8 cellular contexts compared by ENCODE assay signal in the genomic region with DNA sequence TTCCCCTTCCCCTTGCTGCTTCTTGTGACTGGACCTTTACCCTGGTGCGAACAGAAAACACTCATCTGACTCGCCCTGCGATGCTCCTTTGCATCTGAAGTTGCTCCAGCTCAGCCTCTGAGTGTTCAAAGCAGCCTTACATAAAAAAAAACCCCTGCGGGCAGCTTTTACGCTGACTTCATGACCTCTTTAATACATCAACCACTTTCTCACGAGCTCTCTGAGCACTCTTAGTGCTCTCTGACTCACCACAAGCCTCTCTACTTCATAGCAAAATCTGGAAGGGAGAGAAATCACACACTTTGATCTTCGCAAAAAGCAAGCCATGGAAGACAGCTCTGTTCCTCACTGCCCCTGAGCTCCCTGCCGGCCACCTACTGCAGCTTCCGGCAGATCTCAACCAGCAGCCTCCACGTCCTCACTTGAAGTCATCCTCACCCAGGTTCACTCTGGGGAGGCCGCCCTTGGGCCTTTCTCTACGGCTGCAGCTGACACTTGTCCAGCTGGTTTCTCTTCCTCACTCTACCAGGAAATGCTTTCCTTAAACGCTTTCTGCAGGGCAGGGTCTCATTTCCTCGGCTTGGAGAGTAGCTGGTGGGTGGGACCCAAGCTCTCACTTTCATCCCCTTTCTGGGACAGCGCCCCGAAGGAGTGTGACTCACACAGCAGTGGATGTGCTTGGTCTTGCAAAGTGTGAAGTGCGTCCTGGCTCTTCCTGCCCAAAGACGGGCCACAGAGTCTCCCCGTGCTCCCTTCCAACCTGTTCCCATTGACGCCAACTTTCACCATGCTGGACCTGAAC. TPM values are rescaled to one million over a fixed set of nuclear protein-coding genes. Genes with fewer than 3 reads are reported as not detected.
DNase-seq lines count a peak whose midpoint lies in the region; ATAC-seq and TF ChIP-seq lines count a peak whose summit lies in the region.

No MANE protein-coding gene starts in this region.

- H3K36me3 ChIP-seq in BJ (ENCODE audit: control insufficient read depth, insufficient read depth, low read length): no peaks in the 10 kb centered on the region

- peaks cover 14% of the 10 kb centered on the region for H3K27me3 ChIP-seq in BJ (ENCODE audit: control insufficient read depth, insufficient read depth, low read length)

- no peaks in the 10 kb centered on the region for H3K9me3 Mint-ChIP-seq in activated naive CD8-positive, alpha-beta T cell (ENCODE audit: low read depth)

- H3K27ac Mint-ChIP-seq in activated naive CD8-positive, alpha-beta T cell: peak overlapping the region; percentile 83

- H3K4me3 ChIP-seq in BJ (ENCODE audit: low read depth, low read length): no peak overlapping the region

- H3K27me3 Mint-ChIP-seq in activated naive CD8-positive, alpha-beta T cell: no peaks in the 10 kb centered on the region

- ATAC-seq in GM19463 (IDR thresholded peaks at IDR 0.05; ENCODE audit: unreplicated experiment) (peak; percentile 67), left lobe of liver (peak; percentile 4)

- POLR2A ChIA-PET in BJ (lab: Charles Lee): interaction anchor here (0.8 kb wide), 1 partner anchor 108 kb away, joined by 3 read pairs; no protein-coding TSS in a partner anchor

- CTCF ChIA-PET in BJ (lab: Yijun Ruan, JAX): interaction anchor here (0.9 to 9.6 kb wide), 28 partner anchors 8 to 304 kb away, joined by 3 to 217 read pairs (median 4); partner anchors contain the start of genes F12, GRK6, PDLIM7 and PFN3

- H3K4me1 Mint-ChIP-seq in activated naive CD8-positive, alpha-beta T cell (ENCODE audit: low read depth): peaks cover 41% of the 10 kb centered on the region

- TF ChIP-seq CTCF in BJ (IDR thresholded peaks at IDR 0.05; ENCODE audit: insufficient read depth, low read depth, low read length): 0 out of 2 replicates have a peak, but pooled peaks have one; percentile 11

- peak; percentile 86 for DNase-seq in BJ (ENCODE audit: low read depth)
- peak; percentile 80 for DNase-seq in NOMO-1 treated with DMSO at 0.1 percent for 48 hours (lab: John Stamatoyannopoulos, UW; ENCODE audit: unreplicated experiment)
- no peak for DNase-seq in left lobe of liver (ENCODE audit: low spot score)
- peak; percentile 84 for DNase-seq in ureter (ENCODE audit: low spot score)
- no peak for DNase-seq in DMS114 treated with DMSO at 0.1 percent for 48 hours (lab: John Stamatoyannopoulos, UW; ENCODE audit: unreplicated experiment)
- no peak for DNase-seq in LoVo (ENCODE audit: low spot score)

- H3K4me3 Mint-ChIP-seq in activated naive CD8-positive, alpha-beta T cell: peak overlapping the region; percentile 49

- H3K36me3 Mint-ChIP-seq in activated naive CD8-positive, alpha-beta T cell: no peaks in the 10 kb centered on the region

RNA-seq across cellular contexts. Expression of gene SLC34A1, which starts 5.3 kb away (rescaled TPM):
- not detected in 2 replicates for polyA plus RNA-seq in BJ (2011; rRNA removed)
- not detected in 2 replicates for polyA minus RNA-seq in BJ (2011; rRNA and poly(A)+ RNA removed)
- total RNA-seq in left lobe of liver: 3.0 TPM
- not detected for total RNA-seq in ureter

RNA-seq across cellular contexts. Expression of gene PFN3, which starts 10.9 kb away (rescaled TPM):
- polyA plus RNA-seq in BJ (2011; rRNA removed): not detected in 2 replicates
- not detected in 2 replicates for polyA minus RNA-seq in BJ (2011; rRNA and poly(A)+ RNA removed)
- total RNA-seq in left lobe of liver (not detected), ureter (not detected)

RNA-seq across cellular contexts. Expression of gene F12, which starts 19.8 kb away (rescaled TPM):
- 0.67 and 0.69 TPM in 2 replicates for polyA plus RNA-seq in BJ (2011; rRNA removed)
- polyA minus RNA-seq in BJ (2011; rRNA and poly(A)+ RNA removed): not detected in 2 replicates
- 292 TPM for total RNA-seq in left lobe of liver
- 1.3 TPM for total RNA-seq in ureter

RNA-seq across cellular contexts. Expression of gene RGS14, which starts 31.8 kb away (rescaled TPM):
- 4.1 and 6.0 TPM in 2 replicates for polyA plus RNA-seq in BJ (2011; rRNA removed)
- 3.0 and 3.8 TPM in 2 replicates for polyA minus RNA-seq in BJ (2011; rRNA and poly(A)+ RNA removed)
- total RNA-seq in left lobe of liver: 34.6 TPM
- 17.3 TPM for total RNA-seq in ureter

RNA-seq across cellular contexts. Expression of gene GRK6, which starts 36.9 kb away (rescaled TPM):
- 24.0 and 37.7 TPM in 2 replicates for polyA plus RNA-seq in BJ (2011; rRNA removed)
- 17.7 and 20.2 TPM in 2 replicates for polyA minus RNA-seq in BJ (2011; rRNA and poly(A)+ RNA removed)
- 9.8 TPM for total RNA-seq in left lobe of liver
- 30.8 TPM for total RNA-seq in ureter

Comparison
In these comparisons a context has a peak if more than half of its experiments do, and no peak if none do; other contexts are left out.
1. DNase-seq: peak in BJ (single experiment), NOMO-1 treated with DMSO at 0.1 percent for 48 hours (single experiment) and ureter (single experiment); none in left lobe of liver (single experiment), DMS114 treated with DMSO at 0.1 percent for 48 hours (single experiment) and LoVo (single experiment).
2. RNA of gene F12, which starts 19.8 kb away (total RNA-seq): 292 TPM in left lobe of liver (single experiment); 1.3 TPM in ureter (single experiment); every median in the first group is over 100 times any median in the second.